ENCODE assay signal across 13 cellular contexts in the genomic region with DNA sequence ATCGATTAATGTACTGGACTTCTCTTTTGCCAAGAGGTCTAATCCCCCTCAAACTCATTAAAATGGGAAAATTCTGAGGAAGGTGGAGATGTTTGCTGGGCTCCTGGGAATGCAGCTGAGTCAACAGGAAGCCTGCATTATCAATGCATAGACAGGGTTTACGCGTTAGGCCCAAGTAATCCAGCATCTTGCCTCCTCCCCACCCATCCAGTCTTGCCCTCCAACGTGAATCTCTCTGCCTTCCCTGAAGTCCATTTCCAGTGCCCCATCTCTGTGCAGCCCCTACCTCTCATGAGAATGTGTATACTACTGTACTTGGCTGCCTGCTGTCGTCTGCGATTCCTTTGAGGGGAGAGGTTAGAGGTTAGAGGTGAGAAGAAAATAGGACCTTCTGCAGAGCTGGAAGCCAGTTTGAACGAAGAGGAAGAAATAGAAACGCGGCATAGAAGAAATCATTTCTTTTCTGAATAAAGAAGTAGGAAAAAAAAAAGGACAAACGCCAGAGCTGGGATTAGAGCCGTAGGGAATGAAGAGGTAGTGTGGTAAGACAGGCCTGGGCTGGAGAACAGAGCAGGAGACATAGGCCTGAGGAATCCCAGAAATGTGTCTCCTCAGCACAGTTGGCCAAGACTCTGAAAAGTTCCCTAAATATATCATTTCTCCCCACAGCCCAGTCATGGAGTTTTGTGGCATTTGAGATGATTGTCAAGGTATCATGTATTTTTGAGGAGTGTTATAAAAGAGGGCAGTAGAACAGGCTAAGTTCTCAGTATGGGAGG.
DNase-seq lines count a peak whose midpoint lies in the region; ATAC-seq, FAIRE-seq and TF ChIP-seq lines count a peak whose summit lies in the region.
"Had no signal": no experiment of that assay in that cellular context is flagged by ENCODE, and none has a peak within 500 bp of the region (broad histone marks: within the 10 kb centered on the region; RNA-seq: fewer than 3 reads in every experiment).

No MANE protein-coding gene starts in this region.

- WGBS in heart right ventricle, 2 donors, result 67 to 73% methylated on average over 11 of the region's 11 CpGs

- peak overlapping the region; percentile 38 for H3K27ac ChIP-seq in left ventricle myocardium inferior (replicated peaks)
- H3K27ac ChIP-seq in heart right ventricle, result peak overlapping the region in 2 of 10 donors; percentile 3 to 8
- peak overlapping the region; percentile 79 for H3K27ac ChIP-seq in keratinocyte (ENCODE audit: control insufficient read depth, insufficient read depth, low read length)
- H3K27ac ChIP-seq: tibial nerve had no signal

- H3K9me3 ChIP-seq in left ventricle myocardium inferior (replicated peaks) (no peaks in the 10 kb centered on the region), heart right ventricle (no peaks in the 10 kb centered on the region), keratinocyte (ENCODE audit: control insufficient read depth, low read depth, low read length) (no peaks in the 10 kb centered on the region)
- H3K9me3 ChIP-seq: tibial nerve had no signal

- ATAC-seq in heart right ventricle, result no peak
- ATAC-seq in GM21717 (IDR thresholded peaks at IDR 0.05; ENCODE audit: unreplicated experiment), result no peak
- no peak for ATAC-seq in HG03097 (IDR thresholded peaks at IDR 0.05; ENCODE audit: low FRiP score, unreplicated experiment)

- H3K4me2 ChIP-seq in keratinocyte (ENCODE audit: control insufficient read depth, extremely low read depth, insufficient read depth, low read depth, low read length), result peak overlapping the region; percentile 59

- H4K20me1 ChIP-seq in keratinocyte (ENCODE audit: control insufficient read depth, extremely low read depth, insufficient read depth, low read length), result no peaks in the 10 kb centered on the region

- H3K4me1 ChIP-seq in left ventricle myocardium inferior (peaks cover 19% of the 10 kb centered on the region), heart right ventricle (peaks cover 0 to 27% (median 5%) of the 10 kb centered on the region in 9 donors), keratinocyte (ENCODE audit: control insufficient read depth, extremely low read depth, insufficient read depth, low read length) (peaks cover 20% of the 10 kb centered on the region)
- H3K4me1 ChIP-seq: tibial nerve had no signal

- H3K4me3 ChIP-seq in left ventricle myocardium inferior, result no peak overlapping the region
- no peak overlapping the region for H3K4me3 ChIP-seq in heart right ventricle
- H3K4me3 ChIP-seq in keratinocyte (ENCODE audit: control insufficient read depth in 2 of 3, extremely low read depth in 1 of 3, insufficient read depth in 2 of 3, low read depth in 1 of 3, low read length in 3 of 3), result peak overlapping the region in 1 of 3 experiments; percentile 25
- H3K4me3 ChIP-seq: tibial nerve had no signal

- H3K79me2 ChIP-seq in keratinocyte (ENCODE audit: control insufficient read depth, insufficient read depth, low read length), result peaks cover 2% of the 10 kb centered on the region

- TF ChIP-seq CTCF in left ventricle myocardium inferior (IDR thresholded peaks at IDR 0.05; ENCODE audit: borderline replicate concordance) (no peak), heart right ventricle (IDR thresholded peaks at IDR 0.05) (no peak), keratinocyte (optimal IDR thresholded peaks at IDR 0.05 in 1 of 3, IDR thresholded peaks at IDR 0.05 in 1 of 3, conservative IDR thresholded peaks at IDR 0.05 in 1 of 3; ENCODE audit: extremely low read depth in 1 of 3, insufficient read depth in 2 of 3, low read length in 3 of 3) (no peak)

- dilution Hi-C loops in keratinocyte (cut with MboI; ENCODE audit: extremely low pct_ligation_motif_present, low sequenced_read_pairs), result no loop called here

- no peaks in the 10 kb centered on the region for H3K27me3 ChIP-seq in left ventricle myocardium inferior (ENCODE audit: low read depth)
- H3K27me3 ChIP-seq in heart right ventricle, result no peaks in the 10 kb centered on the region
- H3K27me3 ChIP-seq in keratinocyte (ENCODE audit: control insufficient read depth, extremely low read depth, insufficient read depth, low read length), result no peaks in the 10 kb centered on the region
- H3K27me3 ChIP-seq: tibial nerve had no signal

- H2AFZ ChIP-seq in keratinocyte (ENCODE audit: control insufficient read depth, low read length), result no peak overlapping the region

- no peaks in the 10 kb centered on the region for H3K9me1 ChIP-seq in keratinocyte (ENCODE audit: control insufficient read depth, extremely low read depth, insufficient read depth, low read length)

- intact Hi-C loops in left ventricle myocardium inferior (cut with micrococcal nuclease), result no loop called here
- intact Hi-C loops in heart right ventricle (cut with DNase I), result no loop called here

- peak overlapping the region; percentile 53 for H3K9ac ChIP-seq in keratinocyte (ENCODE audit: control insufficient read depth, extremely low read depth, insufficient read depth, low read length)

- FAIRE-seq in keratinocyte (lab: Jason Lieb, UNC), result peak; percentile 74

- H3K36me3 ChIP-seq in left ventricle myocardium inferior, result peaks cover 17% of the 10 kb centered on the region
- peaks cover 0 to 70% (median 5%) of the 10 kb centered on the region in 9 donors for H3K36me3 ChIP-seq in heart right ventricle
- peaks cover 34 to 60% of the 10 kb centered on the region in 2 experiments for H3K36me3 ChIP-seq in keratinocyte (ENCODE audit: control insufficient read depth in 2 of 2, extremely low read depth in 1 of 2, insufficient read depth in 2 of 2, low read length in 2 of 2)

- DNase-seq in left ventricle myocardium inferior (no peak), heart right ventricle (no peak), dedifferentiated amniotic fluid mesenchymal stem cell (ENCODE audit: extremely low spot score) (peak; percentile 32), keratinocyte (ENCODE audit: low read depth, low spot score) (no peak), NCI-H2196 (lab: John Stamatoyannopoulos, UW; ENCODE audit: unreplicated experiment) (no peak), 8988T (no peak)
- DNase-seq: activated CD4-positive, CD25-positive, alpha-beta regulatory T cell treated with anti-CD3 and anti-CD28 coated beads, Interleukin-2, amount 50 U/mL, for 72 hours; activated T-cell treated with anti-CD3 and anti-CD28 coated beads for 4 hours; effector CD4-positive, alpha-beta T cell; NCI-H345 had no signal
